Comparison of ENCODE assay signal across 34 cellular contexts in genomic region chr16:11862489-11862888, GRCh38.
"Had no signal": no experiment of that assay in that cellular context is flagged by ENCODE, and none has a peak within 500 bp of the region (broad histone marks: within the 10 kb centered on the region; RNA-seq: fewer than 3 reads in every experiment).

No MANE protein-coding gene starts in this region.

- H3K9me3 ChIP-seq: adrenal gland, body of pancreas, breast epithelium had no signal

- H3K4me1 ChIP-seq: adrenal gland, body of pancreas, breast epithelium had no signal

- H3K4me3 ChIP-seq: adrenal gland, body of pancreas, breast epithelium had no signal

- H3K27me3 ChIP-seq: adrenal gland, body of pancreas, brain microvascular endothelial cell, breast epithelium had no signal

- H3K36me3 ChIP-seq: adrenal gland, brain microvascular endothelial cell, breast epithelium had no signal

- FAIRE-seq: astrocyte, TTC549 had no signal

- DNase-seq: activated B cell treated with CpG ODN at 0.5 μM for 24 hours; activated CD4-positive, alpha-beta memory T cell treated with anti-CD3 and anti-CD28 coated beads for 36 hours; activated CD4-positive, alpha-beta T cell treated with anti-CD3 and anti-CD28 coated beads for 4 hours; activated CD4-positive, alpha-beta T cell treated with anti-CD3 and anti-CD28 coated beads, Interleukin-2, amount 10 ng/mL, durations not matched to agents 24 days and 14 days; activated CD4-positive, alpha-beta T cell treated with anti-CD3 and anti-CD28 coated beads, Interleukin-2, amount 50 U/mL, for 1 hour; activated CD4-positive, alpha-beta T cell treated with anti-CD3 and anti-CD28 coated beads, Interleukin-2, amount 50 U/mL, for 4 hours; activated CD4-positive, CD25-positive, alpha-beta regulatory T cell treated with anti-CD3 and anti-CD28 coated beads, Interleukin-2, amount 50 U/mL, for 72 hours; activated CD8-positive, alpha-beta memory T cell treated with anti-CD3 and anti-CD28 coated beads, Interleukin-2, amount 50 U/mL, for 4 hours; activated CD8-positive, alpha-beta T cell treated with anti-CD3 and anti-CD28 coated beads for 36 hours; activated effector memory CD4-positive, alpha-beta T cell treated with anti-CD3 and anti-CD28 coated beads, Interleukin-2, amount 50 U/mL, for 16 hours; activated gamma-delta T cell treated with Interleukin-2 at 50 U/mL for 16 hours; activated naive CD4-positive, alpha-beta T cell; activated naive CD4-positive, alpha-beta T cell treated with anti-CD3 and anti-CD28 coated beads for 36 hours; activated naive CD4-positive, alpha-beta T cell treated with anti-CD3 and anti-CD28 coated beads, Interleukin-2, amount 50 U/mL, for 16 hours; activated naive CD8-positive, alpha-beta T cell treated with anti-CD3 and anti-CD28 coated beads for 36 hours; activated T-cell treated with anti-CD3 and anti-CD28 coated beads for 4 hours; activated T-cell treated with anti-CD3 and anti-CD28 coated beads, Interleukin-2, amount 50 U/mL, for 1 hour; activated T-cell treated with anti-CD3 and anti-CD28 coated beads, Interleukin-2, amount 50 U/mL, for 4 hours; activated T-cell treated with anti-CD3 and anti-CD28 coated beads, Interleukin-2, amount 50 U/mL, for 72 hours; adrenal gland; amniotic stem cell; aorta; body of pancreas; brain microvascular endothelial cell; central memory CD4-positive, alpha-beta T cell; cerebellar nuclear complex; T-helper 17 cell; T-helper 9 cell had no signal

- H3K27ac ChIP-seq: adrenal gland, body of pancreas, brain microvascular endothelial cell, breast epithelium, VCaP had no signal

- ATAC-seq: activated CD8-positive, alpha-beta T cell treated with anti-CD3 and anti-CD28 coated beads for 36 hours; activated naive CD4-positive, alpha-beta T cell treated with anti-CD3 and anti-CD28 coated beads, Interleukin-2, amount 50 U/mL, for 72 hours; activated T-cell treated with anti-CD3 and anti-CD28 coated beads, Interleukin-2, amount 50 U/mL, for 4 hours; activated T-cell treated with anti-CD3 and anti-CD28 coated beads, Interleukin-2, amount 50 U/mL, for 72 hours; activated T-helper 17 cell treated with anti-CD3 and anti-CD28 coated beads, Interleukin-2, amount 50 U/mL, for 72 hours; body of pancreas; T-helper 17 cell had no signal
